Comparison of ENCODE assay signal across 1 cellular context in the genomic region with DNA sequence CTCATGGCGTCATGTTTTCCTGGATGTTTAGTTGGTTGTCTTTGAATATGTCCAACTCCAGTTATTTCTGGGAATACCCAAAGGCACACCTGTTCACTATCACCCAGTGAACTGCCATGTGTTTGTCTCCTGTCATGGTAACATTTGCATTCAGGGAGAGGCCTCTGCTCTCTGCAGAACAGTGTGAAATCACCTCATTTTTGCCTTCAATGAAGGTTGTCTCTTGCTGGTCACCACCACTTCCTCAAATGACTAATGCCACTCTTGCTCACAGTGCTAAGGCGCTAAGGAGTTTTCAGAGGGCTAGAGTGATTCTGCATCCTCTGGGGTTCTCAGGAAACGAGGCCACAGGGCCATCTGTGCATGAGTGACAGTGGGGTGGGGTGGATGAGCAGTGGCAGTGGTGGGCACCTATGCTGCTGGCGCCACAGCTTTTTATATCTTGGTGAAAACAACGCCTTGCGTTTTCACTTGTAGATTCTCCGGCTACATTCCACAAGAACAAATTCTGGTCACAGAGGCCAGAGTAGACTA.
TF ChIP-seq lines count a peak whose summit lies in the region.

No MANE protein-coding gene starts in this region.

TF ChIP-seq in GM12878, 131 proteins besides CTCF, POLR2A, EP300 and RAD21 (continued from another document and continues in another):
- TF ChIP-seq, protein P1, sequence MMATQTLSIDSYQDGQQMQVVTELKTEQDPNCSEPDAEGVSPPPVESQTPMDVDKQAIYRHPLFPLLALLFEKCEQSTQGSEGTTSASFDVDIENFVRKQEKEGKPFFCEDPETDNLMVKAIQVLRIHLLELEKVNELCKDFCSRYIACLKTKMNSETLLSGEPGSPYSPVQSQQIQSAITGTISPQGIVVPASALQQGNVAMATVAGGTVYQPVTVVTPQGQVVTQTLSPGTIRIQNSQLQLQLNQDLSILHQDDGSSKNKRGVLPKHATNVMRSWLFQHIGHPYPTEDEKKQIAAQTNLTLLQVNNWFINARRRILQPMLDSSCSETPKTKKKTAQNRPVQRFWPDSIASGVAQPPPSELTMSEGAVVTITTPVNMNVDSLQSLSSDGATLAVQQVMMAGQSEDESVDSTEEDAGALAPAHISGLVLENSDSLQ (IDR thresholded peaks at IDR 0.05), result peak; percentile 97
- TF ChIP-seq BHLHE40 (IDR thresholded peaks at IDR 0.05; ENCODE audit: borderline replicate concordance in 1 of 2, low read depth in 2 of 2, low read length in 1 of 2) (peak; percentile 30 to 53; a peak in 2 of 4 replicates), HDAC6 (IDR thresholded peaks at IDR 0.05; ENCODE audit: unreplicated experiment) (no peak), SREBF2 (IDR thresholded peaks at IDR 0.05; ENCODE audit: low read length) (no peak), GABPA (IDR thresholded peaks at IDR 0.05; ENCODE audit: low read depth) (no peak), KLF5 (IDR thresholded peaks at IDR 0.05; ENCODE audit: partially characterized antibody) (peak; percentile 57), CHD4 (IDR thresholded peaks at IDR 0.05) (no peak), ZNF217 (IDR thresholded peaks at IDR 0.05) (no peak), ZNF24 (IDR thresholded peaks at IDR 0.05) (peak; percentile 99), ESRRA (IDR thresholded peaks at IDR 0.05; ENCODE audit: low read length) (no peak), TCF7 (IDR thresholded peaks at IDR 0.05; ENCODE audit: borderline replicate concordance) (no peak; the same call in 1 of the 2 replicates), SMARCA5 (IDR thresholded peaks at IDR 0.05) (peak; percentile 70), TARDBP (IDR thresholded peaks at IDR 0.05; ENCODE audit: borderline replicate concordance) (peak; percentile 26; the same call in 1 of the 2 replicates), ZZZ3 (IDR thresholded peaks at IDR 0.05; ENCODE audit: control insufficient read depth, insufficient read length, low read depth) (no peak), SREBF1 (IDR thresholded peaks at IDR 0.05; ENCODE audit: low read length) (peak; percentile 28; the same call in 1 of the 2 replicates), NFYA (IDR thresholded peaks at IDR 0.05; ENCODE audit: borderline replicate concordance, low read depth, low read length) (no peak), IKZF1 (conservative IDR thresholded peaks at IDR 0.05) (peak; percentile 85), SMAD1 (IDR thresholded peaks at IDR 0.05; ENCODE audit: low read depth, partially characterized antibody) (no peak), ZNF207 (IDR thresholded peaks at IDR 0.05; ENCODE audit: borderline replicate concordance) (no peak), SMAD5 (IDR thresholded peaks at IDR 0.05; ENCODE audit: low read depth) (no peak; the same call in 1 of the 2 replicates), CREM (IDR thresholded peaks at IDR 0.05; ENCODE audit: low read depth) (peak; percentile 76), POU2F2 (IDR thresholded peaks at IDR 0.05; ENCODE audit: borderline replicate concordance, low read depth, low read length) (peak; percentile 92), MTA2 (IDR thresholded peaks at IDR 0.05; ENCODE audit: low read depth) (peak; percentile 61; the same call in 1 of the 2 replicates)
- TF ChIP-seq, protein P2, sequence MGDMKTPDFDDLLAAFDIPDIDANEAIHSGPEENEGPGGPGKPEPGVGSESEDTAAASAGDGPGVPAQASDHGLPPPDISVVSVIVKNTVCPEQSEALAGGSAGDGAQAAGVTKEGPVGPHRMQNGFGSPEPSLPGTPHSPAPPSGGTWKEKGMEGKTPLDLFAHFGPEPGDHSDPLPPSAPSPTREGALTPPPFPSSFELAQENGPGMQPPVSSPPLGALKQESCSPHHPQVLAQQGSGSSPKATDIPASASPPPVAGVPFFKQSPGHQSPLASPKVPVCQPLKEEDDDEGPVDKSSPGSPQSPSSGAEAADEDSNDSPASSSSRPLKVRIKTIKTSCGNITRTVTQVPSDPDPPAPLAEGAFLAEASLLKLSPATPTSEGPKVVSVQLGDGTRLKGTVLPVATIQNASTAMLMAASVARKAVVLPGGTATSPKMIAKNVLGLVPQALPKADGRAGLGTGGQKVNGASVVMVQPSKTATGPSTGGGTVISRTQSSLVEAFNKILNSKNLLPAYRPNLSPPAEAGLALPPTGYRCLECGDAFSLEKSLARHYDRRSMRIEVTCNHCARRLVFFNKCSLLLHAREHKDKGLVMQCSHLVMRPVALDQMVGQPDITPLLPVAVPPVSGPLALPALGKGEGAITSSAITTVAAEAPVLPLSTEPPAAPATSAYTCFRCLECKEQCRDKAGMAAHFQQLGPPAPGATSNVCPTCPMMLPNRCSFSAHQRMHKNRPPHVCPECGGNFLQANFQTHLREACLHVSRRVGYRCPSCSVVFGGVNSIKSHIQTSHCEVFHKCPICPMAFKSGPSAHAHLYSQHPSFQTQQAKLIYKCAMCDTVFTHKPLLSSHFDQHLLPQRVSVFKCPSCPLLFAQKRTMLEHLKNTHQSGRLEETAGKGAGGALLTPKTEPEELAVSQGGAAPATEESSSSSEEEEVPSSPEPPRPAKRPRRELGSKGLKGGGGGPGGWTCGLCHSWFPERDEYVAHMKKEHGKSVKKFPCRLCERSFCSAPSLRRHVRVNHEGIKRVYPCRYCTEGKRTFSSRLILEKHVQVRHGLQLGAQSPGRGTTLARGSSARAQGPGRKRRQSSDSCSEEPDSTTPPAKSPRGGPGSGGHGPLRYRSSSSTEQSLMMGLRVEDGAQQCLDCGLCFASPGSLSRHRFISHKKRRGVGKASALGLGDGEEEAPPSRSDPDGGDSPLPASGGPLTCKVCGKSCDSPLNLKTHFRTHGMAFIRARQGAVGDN (IDR thresholded peaks at IDR 0.05), result peak; percentile 99
- TF ChIP-seq, protein P3, sequence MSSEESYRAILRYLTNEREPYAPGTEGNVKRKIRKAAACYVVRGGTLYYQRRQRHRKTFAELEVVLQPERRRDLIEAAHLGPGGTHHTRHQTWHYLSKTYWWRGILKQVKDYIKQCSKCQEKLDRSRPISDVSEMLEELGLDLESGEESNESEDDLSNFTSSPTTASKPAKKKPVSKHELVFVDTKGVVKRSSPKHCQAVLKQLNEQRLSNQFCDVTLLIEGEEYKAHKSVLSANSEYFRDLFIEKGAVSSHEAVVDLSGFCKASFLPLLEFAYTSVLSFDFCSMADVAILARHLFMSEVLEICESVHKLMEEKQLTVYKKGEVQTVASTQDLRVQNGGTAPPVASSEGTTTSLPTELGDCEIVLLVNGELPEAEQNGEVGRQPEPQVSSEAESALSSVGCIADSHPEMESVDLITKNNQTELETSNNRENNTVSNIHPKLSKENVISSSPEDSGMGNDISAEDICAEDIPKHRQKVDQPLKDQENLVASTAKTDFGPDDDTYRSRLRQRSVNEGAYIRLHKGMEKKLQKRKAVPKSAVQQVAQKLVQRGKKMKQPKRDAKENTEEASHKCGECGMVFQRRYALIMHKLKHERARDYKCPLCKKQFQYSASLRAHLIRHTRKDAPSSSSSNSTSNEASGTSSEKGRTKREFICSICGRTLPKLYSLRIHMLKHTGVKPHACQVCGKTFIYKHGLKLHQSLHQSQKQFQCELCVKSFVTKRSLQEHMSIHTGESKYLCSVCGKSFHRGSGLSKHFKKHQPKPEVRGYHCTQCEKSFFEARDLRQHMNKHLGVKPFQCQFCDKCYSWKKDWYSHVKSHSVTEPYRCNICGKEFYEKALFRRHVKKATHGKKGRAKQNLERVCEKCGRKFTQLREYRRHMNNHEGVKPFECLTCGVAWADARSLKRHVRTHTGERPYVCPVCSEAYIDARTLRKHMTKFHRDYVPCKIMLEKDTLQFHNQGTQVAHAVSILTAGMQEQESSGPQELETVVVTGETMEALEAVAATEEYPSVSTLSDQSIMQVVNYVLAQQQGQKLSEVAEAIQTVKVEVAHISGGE (CRISPR knock-in tag; IDR thresholded peaks at IDR 0.05), result no peak
- TF ChIP-seq, protein P4, sequence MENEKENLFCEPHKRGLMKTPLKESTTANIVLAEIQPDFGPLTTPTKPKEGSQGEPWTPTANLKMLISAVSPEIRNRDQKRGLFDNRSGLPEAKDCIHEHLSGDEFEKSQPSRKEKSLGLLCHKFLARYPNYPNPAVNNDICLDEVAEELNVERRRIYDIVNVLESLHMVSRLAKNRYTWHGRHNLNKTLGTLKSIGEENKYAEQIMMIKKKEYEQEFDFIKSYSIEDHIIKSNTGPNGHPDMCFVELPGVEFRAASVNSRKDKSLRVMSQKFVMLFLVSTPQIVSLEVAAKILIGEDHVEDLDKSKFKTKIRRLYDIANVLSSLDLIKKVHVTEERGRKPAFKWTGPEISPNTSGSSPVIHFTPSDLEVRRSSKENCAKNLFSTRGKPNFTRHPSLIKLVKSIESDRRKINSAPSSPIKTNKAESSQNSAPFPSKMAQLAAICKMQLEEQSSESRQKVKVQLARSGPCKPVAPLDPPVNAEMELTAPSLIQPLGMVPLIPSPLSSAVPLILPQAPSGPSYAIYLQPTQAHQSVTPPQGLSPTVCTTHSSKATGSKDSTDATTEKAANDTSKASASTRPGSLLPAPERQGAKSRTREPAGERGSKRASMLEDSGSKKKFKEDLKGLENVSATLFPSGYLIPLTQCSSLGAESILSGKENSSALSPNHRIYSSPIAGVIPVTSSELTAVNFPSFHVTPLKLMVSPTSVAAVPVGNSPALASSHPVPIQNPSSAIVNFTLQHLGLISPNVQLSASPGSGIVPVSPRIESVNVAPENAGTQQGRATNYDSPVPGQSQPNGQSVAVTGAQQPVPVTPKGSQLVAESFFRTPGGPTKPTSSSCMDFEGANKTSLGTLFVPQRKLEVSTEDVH (IDR thresholded peaks at IDR 0.05; ENCODE audit: low read depth, partially characterized antibody), result peak; percentile 44
- TF ChIP-seq, protein P5, sequence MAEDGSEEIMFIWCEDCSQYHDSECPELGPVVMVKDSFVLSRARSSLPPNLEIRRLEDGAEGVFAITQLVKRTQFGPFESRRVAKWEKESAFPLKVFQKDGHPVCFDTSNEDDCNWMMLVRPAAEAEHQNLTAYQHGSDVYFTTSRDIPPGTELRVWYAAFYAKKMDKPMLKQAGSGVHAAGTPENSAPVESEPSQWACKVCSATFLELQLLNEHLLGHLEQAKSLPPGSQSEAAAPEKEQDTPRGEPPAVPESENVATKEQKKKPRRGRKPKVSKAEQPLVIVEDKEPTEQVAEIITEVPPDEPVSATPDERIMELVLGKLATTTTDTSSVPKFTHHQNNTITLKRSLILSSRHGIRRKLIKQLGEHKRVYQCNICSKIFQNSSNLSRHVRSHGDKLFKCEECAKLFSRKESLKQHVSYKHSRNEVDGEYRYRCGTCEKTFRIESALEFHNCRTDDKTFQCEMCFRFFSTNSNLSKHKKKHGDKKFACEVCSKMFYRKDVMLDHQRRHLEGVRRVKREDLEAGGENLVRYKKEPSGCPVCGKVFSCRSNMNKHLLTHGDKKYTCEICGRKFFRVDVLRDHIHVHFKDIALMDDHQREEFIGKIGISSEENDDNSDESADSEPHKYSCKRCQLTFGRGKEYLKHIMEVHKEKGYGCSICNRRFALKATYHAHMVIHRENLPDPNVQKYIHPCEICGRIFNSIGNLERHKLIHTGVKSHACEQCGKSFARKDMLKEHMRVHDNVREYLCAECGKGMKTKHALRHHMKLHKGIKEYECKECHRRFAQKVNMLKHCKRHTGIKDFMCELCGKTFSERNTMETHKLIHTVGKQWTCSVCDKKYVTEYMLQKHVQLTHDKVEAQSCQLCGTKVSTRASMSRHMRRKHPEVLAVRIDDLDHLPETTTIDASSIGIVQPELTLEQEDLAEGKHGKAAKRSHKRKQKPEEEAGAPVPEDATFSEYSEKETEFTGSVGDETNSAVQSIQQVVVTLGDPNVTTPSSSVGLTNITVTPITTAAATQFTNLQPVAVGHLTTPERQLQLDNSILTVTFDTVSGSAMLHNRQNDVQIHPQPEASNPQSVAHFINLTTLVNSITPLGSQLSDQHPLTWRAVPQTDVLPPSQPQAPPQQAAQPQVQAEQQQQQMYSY (CRISPR knock-in tag; IDR thresholded peaks at IDR 0.05), result no peak
- TF ChIP-seq, protein P6, sequence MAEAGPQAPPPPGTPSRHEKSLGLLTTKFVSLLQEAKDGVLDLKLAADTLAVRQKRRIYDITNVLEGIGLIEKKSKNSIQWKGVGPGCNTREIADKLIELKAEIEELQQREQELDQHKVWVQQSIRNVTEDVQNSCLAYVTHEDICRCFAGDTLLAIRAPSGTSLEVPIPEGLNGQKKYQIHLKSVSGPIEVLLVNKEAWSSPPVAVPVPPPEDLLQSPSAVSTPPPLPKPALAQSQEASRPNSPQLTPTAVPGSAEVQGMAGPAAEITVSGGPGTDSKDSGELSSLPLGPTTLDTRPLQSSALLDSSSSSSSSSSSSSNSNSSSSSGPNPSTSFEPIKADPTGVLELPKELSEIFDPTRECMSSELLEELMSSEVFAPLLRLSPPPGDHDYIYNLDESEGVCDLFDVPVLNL (IDR thresholded peaks at IDR 0.05; ENCODE audit: low read depth, low read length), result no peak
- TF ChIP-seq, protein P7, sequence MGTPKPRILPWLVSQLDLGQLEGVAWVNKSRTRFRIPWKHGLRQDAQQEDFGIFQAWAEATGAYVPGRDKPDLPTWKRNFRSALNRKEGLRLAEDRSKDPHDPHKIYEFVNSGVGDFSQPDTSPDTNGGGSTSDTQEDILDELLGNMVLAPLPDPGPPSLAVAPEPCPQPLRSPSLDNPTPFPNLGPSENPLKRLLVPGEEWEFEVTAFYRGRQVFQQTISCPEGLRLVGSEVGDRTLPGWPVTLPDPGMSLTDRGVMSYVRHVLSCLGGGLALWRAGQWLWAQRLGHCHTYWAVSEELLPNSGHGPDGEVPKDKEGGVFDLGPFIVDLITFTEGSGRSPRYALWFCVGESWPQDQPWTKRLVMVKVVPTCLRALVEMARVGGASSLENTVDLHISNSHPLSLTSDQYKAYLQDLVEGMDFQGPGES (IDR thresholded peaks at IDR 0.05), result no peak
- TF ChIP-seq, protein P8, sequence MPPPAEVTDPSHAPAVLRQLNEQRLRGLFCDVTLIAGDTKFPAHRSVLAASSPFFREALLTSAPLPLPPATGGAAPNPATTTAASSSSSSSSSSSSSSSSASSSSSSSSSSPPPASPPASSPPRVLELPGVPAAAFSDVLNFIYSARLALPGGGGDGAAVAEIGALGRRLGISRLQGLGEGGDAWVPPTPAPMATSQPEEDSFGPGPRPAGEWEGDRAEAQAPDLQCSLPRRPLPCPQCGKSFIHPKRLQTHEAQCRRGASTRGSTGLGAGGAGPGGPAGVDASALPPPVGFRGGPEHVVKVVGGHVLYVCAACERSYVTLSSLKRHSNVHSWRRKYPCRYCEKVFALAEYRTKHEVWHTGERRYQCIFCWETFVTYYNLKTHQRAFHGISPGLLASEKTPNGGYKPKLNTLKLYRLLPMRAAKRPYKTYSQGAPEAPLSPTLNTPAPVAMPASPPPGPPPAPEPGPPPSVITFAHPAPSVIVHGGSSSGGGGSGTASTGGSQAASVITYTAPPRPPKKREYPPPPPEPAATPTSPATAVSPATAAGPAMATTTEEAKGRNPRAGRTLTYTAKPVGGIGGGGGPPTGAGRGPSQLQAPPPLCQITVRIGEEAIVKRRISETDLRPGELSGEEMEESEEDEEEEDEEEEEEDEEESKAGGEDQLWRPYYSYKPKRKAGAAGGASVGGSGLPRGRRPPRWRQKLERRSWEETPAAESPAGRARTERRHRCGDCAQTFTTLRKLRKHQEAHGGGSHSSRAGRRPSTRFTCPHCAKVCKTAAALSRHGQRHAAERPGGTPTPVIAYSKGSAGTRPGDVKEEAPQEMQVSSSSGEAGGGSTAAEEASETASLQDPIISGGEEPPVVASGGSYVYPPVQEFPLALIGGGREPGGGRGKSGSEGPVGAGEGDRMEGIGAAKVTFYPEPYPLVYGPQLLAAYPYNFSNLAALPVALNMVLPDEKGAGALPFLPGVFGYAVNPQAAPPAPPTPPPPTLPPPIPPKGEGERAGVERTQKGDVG (CRISPR knock-in tag; IDR thresholded peaks at IDR 0.05), result no peak
- TF ChIP-seq, protein P9, sequence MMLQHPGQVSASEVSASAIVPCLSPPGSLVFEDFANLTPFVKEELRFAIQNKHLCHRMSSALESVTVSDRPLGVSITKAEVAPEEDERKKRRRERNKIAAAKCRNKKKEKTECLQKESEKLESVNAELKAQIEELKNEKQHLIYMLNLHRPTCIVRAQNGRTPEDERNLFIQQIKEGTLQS (IDR thresholded peaks at IDR 0.05; ENCODE audit: borderline replicate concordance, extremely low read depth, low read depth, low read length), result no peak
